Comparison of ENCODE assay signal across 17 cellular contexts in the genomic region with DNA sequence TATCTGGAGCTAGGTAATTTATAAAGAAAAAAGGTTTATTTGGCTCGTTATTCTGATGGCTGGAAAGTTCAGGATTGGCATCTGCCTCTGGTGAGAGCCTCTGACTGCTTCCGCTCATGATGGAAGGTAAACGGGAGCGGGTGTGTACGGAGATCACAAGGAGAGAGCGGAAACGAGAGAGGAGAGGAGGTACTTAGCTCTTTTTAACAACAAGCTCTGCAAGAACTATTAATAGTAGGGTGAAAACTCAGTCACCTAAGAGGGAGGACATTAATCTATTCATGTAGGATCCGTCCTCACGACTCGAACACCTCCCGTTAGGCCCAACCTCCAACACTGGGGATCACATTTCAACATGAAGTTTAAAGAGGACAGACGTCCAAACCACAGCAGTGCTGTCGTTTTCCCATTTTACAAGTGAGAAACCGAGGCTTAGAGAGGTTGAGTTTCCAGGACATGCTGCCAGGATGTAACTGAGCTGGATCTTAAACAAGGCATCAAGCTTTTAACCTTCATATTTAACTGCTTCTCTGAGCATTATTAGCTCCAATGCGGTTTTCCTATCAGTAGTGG.
A peak's percentile ranks its signal among the peaks of the same experiment; 100 is the strongest.
DNase-seq lines count a peak whose midpoint lies in the region; ATAC-seq, FAIRE-seq and TF ChIP-seq lines count a peak whose summit lies in the region.
"Had no signal": no experiment of that assay in that cellular context is flagged by ENCODE, and none has a peak within 500 bp of the region (broad histone marks: within the 10 kb centered on the region; RNA-seq: fewer than 3 reads in every experiment).

No MANE protein-coding gene starts in this region.

- DNase-seq in stimulated activated naive CD8-positive, alpha-beta T cell treated with anti-CD3 and anti-CD28 coated beads, Interleukin-15, Interleukin-2, amounts not matched to agents 100 U/mL and 50 U/mL, for 24 hours, result no peak
- DNase-seq in NCI-H2171 treated with DMSO at 0.1 percent for 48 hours (lab: John Stamatoyannopoulos, UW) (peak; percentile 94), SJCRH30 (peak; percentile 57 to 80), caudate nucleus (lab: John Stamatoyannopoulos, UW) (no peak), NCI-H128 (lab: John Stamatoyannopoulos, UW; ENCODE audit: unreplicated experiment) (no peak), pancreas (no peak)
- DNase-seq: CD4-positive, alpha-beta T cell; H7; Kasumi-1; NCI-H1436; T-helper 17 cell had no signal

- no peaks in the 10 kb centered on the region for H3K4me1 Mint-ChIP-seq in stimulated activated naive CD8-positive, alpha-beta T cell treated with anti-CD3 and anti-CD28 coated beads, Interleukin-15, Interleukin-2, amounts not matched to agents 100 ng/mL and 50 ng/mL, for 24 hours (ENCODE audit: low read depth)
- H3K4me1 Mint-ChIP-seq: B cell had no signal

- H3K27me3 ChIP-seq in SJCRH30 (no peaks in the 10 kb centered on the region), skeletal muscle tissue (ENCODE audit: control insufficient read depth in 3 of 3, insufficient read depth in 3 of 3, low read length in 3 of 3) (no peaks in the 10 kb centered on the region), pancreas (no peaks in the 10 kb centered on the region)

- no peak overlapping the region for H3K4me3 Mint-ChIP-seq in stimulated activated naive CD8-positive, alpha-beta T cell treated with anti-CD3 and anti-CD28 coated beads, Interleukin-15, Interleukin-2, amounts not matched to agents 100 ng/mL and 50 ng/mL, for 24 hours
- H3K4me3 Mint-ChIP-seq: B cell; CD4-positive, alpha-beta T cell; T-helper 17 cell had no signal

- no peak for TF ChIP-seq CTCF in pancreas (IDR thresholded peaks at IDR 0.05)

- no peak for FAIRE-seq in pancreas (lab: Jason Lieb, UNC)
- FAIRE-seq: D721Med, HepG2 had no signal

- intact Hi-C loops in pancreas (cut with DNase I), result no loop called here

- peaks cover 56% of the 10 kb centered on the region for H3K4me1 ChIP-seq in SJCRH30
- H3K4me1 ChIP-seq in skeletal muscle tissue (ENCODE audit: control insufficient read depth in 3 of 3, insufficient read depth in 3 of 3, low read length in 3 of 3), result peaks cover 19 to 22% (median 21%) of the 10 kb centered on the region in 3 donors
- no peaks in the 10 kb centered on the region for H3K4me1 ChIP-seq in pancreas

- H3K9me3 ChIP-seq in SJCRH30 (replicated peaks) (no peaks in the 10 kb centered on the region), skeletal muscle tissue (ENCODE audit: control insufficient read depth in 3 of 3, low read length in 3 of 3) (no peaks in the 10 kb centered on the region), pancreas (no peaks in the 10 kb centered on the region)

- peak overlapping the region; percentile 7 to 48 (median 34) for H3K9ac ChIP-seq in skeletal muscle tissue (ENCODE audit: low read depth in 1 of 3, low read length in 3 of 3)

- no peak for ATAC-seq in stimulated activated naive CD8-positive, alpha-beta T cell treated with anti-CD3 and anti-CD28 coated beads, Interleukin-15, Interleukin-2, amounts not matched to agents 100 U/mL and 50 U/mL, for 24 hours
- no peak for ATAC-seq in pancreas
- ATAC-seq: HepG2, SK-N-SH treated with all-trans-retinoic acid at 6 μM for 48 hours, T-helper 17 cell had no signal

- H3K4me3 ChIP-seq in SJCRH30 (peak overlapping the region; percentile 5; the same call in 1 of the 2 replicates), skeletal muscle tissue (ENCODE audit: low read length in 3 of 3) (no peak overlapping the region), pancreas (no peak overlapping the region)

- WGBS in pancreas, 2 donors, result 53 to 62% methylated on average over 15 of the region's 15 CpGs

- H3K27ac ChIP-seq in SJCRH30, result no peak overlapping the region; the same call in 1 of the 2 replicates
- H3K27ac ChIP-seq in skeletal muscle tissue (ENCODE audit: low read depth, low read length), result peak overlapping the region; percentile 62
- no peak overlapping the region for H3K27ac ChIP-seq in caudate nucleus (ENCODE audit: low read depth, low read length)
- no peak overlapping the region for H3K27ac ChIP-seq in pancreas

- no peaks in the 10 kb centered on the region for H3K36me3 Mint-ChIP-seq in stimulated activated naive CD8-positive, alpha-beta T cell treated with anti-CD3 and anti-CD28 coated beads, Interleukin-15, Interleukin-2, amounts not matched to agents 100 ng/mL and 50 ng/mL, for 24 hours (ENCODE audit: low read depth)

- peak overlapping the region; percentile 0 for H3K27ac Mint-ChIP-seq in stimulated activated naive CD8-positive, alpha-beta T cell treated with anti-CD3 and anti-CD28 coated beads, Interleukin-15, Interleukin-2, amounts not matched to agents 100 ng/mL and 50 ng/mL, for 24 hours
- H3K27ac Mint-ChIP-seq: B cell; CD4-positive, alpha-beta T cell; T-helper 17 cell had no signal

- peaks cover 4% of the 10 kb centered on the region for H3K27me3 Mint-ChIP-seq in stimulated activated naive CD8-positive, alpha-beta T cell treated with anti-CD3 and anti-CD28 coated beads, Interleukin-15, Interleukin-2, amounts not matched to agents 100 ng/mL and 50 ng/mL, for 24 hours

- H3K36me3 ChIP-seq in SJCRH30, result no peaks in the 10 kb centered on the region
- no peaks in the 10 kb centered on the region for H3K36me3 ChIP-seq in skeletal muscle tissue (ENCODE audit: control insufficient read depth in 3 of 3, insufficient read depth in 3 of 3, low read length in 3 of 3)
- no peaks in the 10 kb centered on the region for H3K36me3 ChIP-seq in pancreas

- no peaks in the 10 kb centered on the region for H3K9me3 Mint-ChIP-seq in stimulated activated naive CD8-positive, alpha-beta T cell treated with anti-CD3 and anti-CD28 coated beads, Interleukin-15, Interleukin-2, amounts not matched to agents 100 ng/mL and 50 ng/mL, for 24 hours
- H3K9me3 Mint-ChIP-seq: CD4-positive, alpha-beta T cell had no signal

Comparison
In these comparisons a context has a peak if more than half of its experiments do, and no peak if none do; other contexts are left out.
1. DNase-seq: peak in NCI-H2171 treated with DMSO at 0.1 percent for 48 hours (single experiment) and SJCRH30 (2 of 2); none in stimulated activated naive CD8-positive, alpha-beta T cell treated with anti-CD3 and anti-CD28 coated beads, Interleukin-15, Interleukin-2, amounts not matched to agents 100 U/mL and 50 U/mL, for 24 hours (single experiment), caudate nucleus (0 of 61), NCI-H128 (single experiment) and pancreas (0 of 6).